In the genomic region with DNA sequence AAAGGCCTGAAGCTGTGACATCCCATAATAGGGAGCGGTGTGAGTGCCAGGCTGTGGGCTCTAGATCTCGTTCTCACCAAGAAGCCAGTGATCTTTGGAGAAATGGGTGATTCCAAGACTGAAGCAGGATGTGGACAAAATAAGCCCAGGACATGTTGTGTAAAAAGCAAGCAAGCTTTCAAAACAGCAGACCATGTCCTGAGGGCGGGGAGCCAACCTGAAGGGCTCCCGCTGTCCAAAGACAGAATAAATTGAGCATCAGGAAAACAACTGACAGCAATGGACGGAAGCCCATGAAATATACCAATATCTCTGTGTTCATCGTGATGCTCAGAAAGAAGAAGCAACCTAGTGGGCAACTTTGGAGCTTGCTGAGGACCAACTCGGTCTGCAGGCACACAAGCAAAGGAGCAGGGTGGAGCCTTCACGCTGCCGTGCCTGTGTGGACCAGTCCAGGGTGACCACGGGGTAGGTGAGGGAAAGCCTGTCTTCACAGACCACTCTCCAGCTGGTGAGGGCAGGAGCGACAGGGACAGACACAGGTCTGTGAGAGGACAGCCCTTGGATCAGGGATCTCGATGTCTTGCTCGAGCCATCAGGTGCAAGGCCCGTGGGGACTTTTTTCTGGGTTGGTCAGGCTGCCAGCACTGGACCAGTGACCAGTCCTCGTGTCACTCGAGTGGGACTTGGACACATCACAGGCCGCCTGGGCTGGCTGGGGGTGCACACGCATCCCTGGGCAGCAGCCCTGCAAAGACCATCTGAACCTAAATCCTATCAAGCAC, we compare ENCODE assay signal across 22 cellular contexts. TPM values are rescaled to one million over a fixed set of nuclear protein-coding genes. Genes with fewer than 3 reads are reported as not detected.
A peak's percentile ranks its signal among the peaks of the same experiment; 100 is the strongest.
DNase-seq lines count a peak whose midpoint lies in the region; ATAC-seq, FAIRE-seq and TF ChIP-seq lines count a peak whose summit lies in the region.
"Had no signal": no experiment of that assay in that cellular context is flagged by ENCODE, and none has a peak within 500 bp of the region (broad histone marks: within the 10 kb centered on the region; RNA-seq: fewer than 3 reads in every experiment).

No MANE protein-coding gene starts in this region.

- no peak for TF ChIP-seq POLR2A in HepG2 (IDR thresholded peaks at IDR 0.05; ENCODE audit: insufficient read depth in 1 of 2, low read depth in 2 of 2, low read length in 2 of 2)

- H3K27me3 ChIP-seq in HepG2 (ENCODE audit: control insufficient read depth in 1 of 2, insufficient read depth in 2 of 2, low read length in 2 of 2), result no peaks in the 10 kb centered on the region
- H3K27me3 ChIP-seq: adrenal gland, cardiac muscle cell, esophagus muscularis mucosa had no signal

- no peaks in the 10 kb centered on the region for H3K9me3 Mint-ChIP-seq in activated CD8-positive, alpha-beta T cell treated with anti-CD3 and anti-CD28 coated beads for 36 hours
- no peaks in the 10 kb centered on the region for H3K9me3 Mint-ChIP-seq in activated CD8-positive, alpha-beta T cell treated with anti-CD3 and anti-CD28 coated beads, Interleukin-2, amount 10 ng/mL, durations not matched to agents 7 days and 5 days (ENCODE audit: insufficient read depth)
- no peaks in the 10 kb centered on the region for H3K9me3 Mint-ChIP-seq in activated CD4-positive, alpha-beta memory T cell treated with anti-CD3 and anti-CD28 coated beads, Interleukin-2, amount 10 ng/mL, durations not matched to agents 7 days and 5 days
- H3K9me3 Mint-ChIP-seq in stimulated activated memory B cell treated with anti-CD40 and anti-IgM and Interleukin-4, amounts not matched to agents 10 μg/mL and 1 μg/mL and 100 μg/mL, for 72 hours, result peaks cover 5% of the 10 kb centered on the region
- H3K9me3 Mint-ChIP-seq: activated T-cell treated with anti-CD3 and anti-CD28 coated beads, Interleukin-2, amount 50 U/mL, for 72 hours had no signal

- peak overlapping the region in 1 of 3 experiments; percentile 49; a peak in 2 of 6 replicates for H3K4me3 ChIP-seq in HepG2 (replicated peaks in 1 of 3; ENCODE audit: insufficient read depth in 1 of 3, low read depth in 2 of 3, low read length in 3 of 3)
- H3K4me3 ChIP-seq: adrenal gland, cardiac muscle cell, esophagus muscularis mucosa had no signal

- H3K36me3 Mint-ChIP-seq in activated CD8-positive, alpha-beta T cell treated with anti-CD3 and anti-CD28 coated beads for 36 hours (ENCODE audit: low read depth), result peaks cover 15% of the 10 kb centered on the region
- H3K36me3 Mint-ChIP-seq in activated CD8-positive, alpha-beta T cell treated with anti-CD3 and anti-CD28 coated beads, Interleukin-2, amount 10 ng/mL, durations not matched to agents 7 days and 5 days (ENCODE audit: low read depth), result peaks cover 6% of the 10 kb centered on the region
- peaks cover 8% of the 10 kb centered on the region for H3K36me3 Mint-ChIP-seq in activated CD4-positive, alpha-beta memory T cell treated with anti-CD3 and anti-CD28 coated beads, Interleukin-2, amount 10 ng/mL, durations not matched to agents 7 days and 5 days (ENCODE audit: low read depth)
- peaks cover 31% of the 10 kb centered on the region for H3K36me3 Mint-ChIP-seq in stimulated activated memory B cell treated with anti-CD40 and anti-IgM and Interleukin-4, amounts not matched to agents 10 μg/mL and 1 μg/mL and 100 μg/mL, for 72 hours

- in situ Hi-C loops in HepG2 (cut with HindIII; ENCODE audit: extremely low pct_ligation_motif_present, low pct_unique_long_range_greater_than_20kb), result no loop called here

- BruUV-seq in HepG2 (replicated peaks; lab: Mats Ljungman, UMichigan), result no TSS peak

- H2AFZ ChIP-seq in HepG2 (ENCODE audit: low read length), result no peak overlapping the region

- CTCF ChIA-PET in activated CD8-positive, alpha-beta T cell treated with anti-CD3 and anti-CD28 coated beads for 36 hours (lab: Charles Lee), result interaction anchor here (0.7 to 1.1 kb wide), 2 partner anchors 15 to 22 kb away, joined by 3 read pairs; a partner anchor contains a TSS
- CTCF ChIA-PET in activated CD8-positive, alpha-beta T cell treated with anti-CD3 and anti-CD28 coated beads, Interleukin-2, amount 10 ng/mL, durations not matched to agents 7 days and 5 days (lab: Charles Lee), result no interaction called here
- CTCF ChIA-PET in activated CD4-positive, alpha-beta memory T cell treated with anti-CD3 and anti-CD28 coated beads, Interleukin-2, amount 10 ng/mL, durations not matched to agents 7 days and 5 days (lab: Charles Lee), result no interaction called here
- CTCF ChIA-PET in HepG2 (lab: Yijun Ruan, JAX; ENCODE audit: low intra/inter-chr PET ratio, low total read pairs), result interaction anchor here (0.6 kb wide), 1 partner anchor 131 kb away, joined by 3 read pairs; no protein-coding TSS in a partner anchor

- H3K79me2 ChIP-seq in HepG2 (ENCODE audit: insufficient read depth, low read length), result no peaks in the 10 kb centered on the region

- H4K20me1 ChIP-seq in HepG2 (ENCODE audit: insufficient read depth, low read length), result no peaks in the 10 kb centered on the region; the same call in 1 of the 2 replicates

- no peaks in the 10 kb centered on the region for H3K9me3 ChIP-seq in HepG2 (ENCODE audit: low read length)
- H3K9me3 ChIP-seq: adrenal gland, esophagus muscularis mucosa had no signal

- peak overlapping the region; percentile 73 for H3K4me2 ChIP-seq in HepG2 (ENCODE audit: low read depth, low read length)

- no peak overlapping the region for H3K4me3 Mint-ChIP-seq in activated CD8-positive, alpha-beta T cell treated with anti-CD3 and anti-CD28 coated beads for 36 hours
- no peak overlapping the region for H3K4me3 Mint-ChIP-seq in activated CD8-positive, alpha-beta T cell treated with anti-CD3 and anti-CD28 coated beads, Interleukin-2, amount 10 ng/mL, durations not matched to agents 7 days and 5 days
- no peak overlapping the region for H3K4me3 Mint-ChIP-seq in activated CD4-positive, alpha-beta memory T cell treated with anti-CD3 and anti-CD28 coated beads, Interleukin-2, amount 10 ng/mL, durations not matched to agents 7 days and 5 days
- no peak overlapping the region for H3K4me3 Mint-ChIP-seq in stimulated activated memory B cell treated with anti-CD40 and anti-IgM and Interleukin-4, amounts not matched to agents 10 μg/mL and 1 μg/mL and 100 μg/mL, for 72 hours
- H3K4me3 Mint-ChIP-seq: activated T-cell treated with anti-CD3 and anti-CD28 coated beads, Interleukin-2, amount 50 U/mL, for 72 hours had no signal

- no peak for TF ChIP-seq EP300 in HepG2 (IDR thresholded peaks at IDR 0.05; ENCODE audit: low read depth in 2 of 2, low read length in 2 of 2)
- no peak for TF ChIP-seq EP300 in HepG2 (CRISPR knock-in tag; IDR thresholded peaks at IDR 0.05; ENCODE audit: borderline replicate concordance)

- H3K27ac ChIP-seq in HepG2 (ENCODE audit: extremely low read length, insufficient read depth, low read length), result no peak overlapping the region
- H3K27ac ChIP-seq: C4-2B, cardiac muscle cell, esophagus muscularis mucosa had no signal

- H3K27ac Mint-ChIP-seq in activated CD8-positive, alpha-beta T cell treated with anti-CD3 and anti-CD28 coated beads for 36 hours, result peak overlapping the region; percentile 9
- no peak overlapping the region for H3K27ac Mint-ChIP-seq in activated CD8-positive, alpha-beta T cell treated with anti-CD3 and anti-CD28 coated beads, Interleukin-2, amount 10 ng/mL, durations not matched to agents 7 days and 5 days
- no peak overlapping the region for H3K27ac Mint-ChIP-seq in activated CD4-positive, alpha-beta memory T cell treated with anti-CD3 and anti-CD28 coated beads, Interleukin-2, amount 10 ng/mL, durations not matched to agents 7 days and 5 days
- peak overlapping the region; percentile 22 for H3K27ac Mint-ChIP-seq in stimulated activated memory B cell treated with anti-CD40 and anti-IgM and Interleukin-4, amounts not matched to agents 10 μg/mL and 1 μg/mL and 100 μg/mL, for 72 hours
- H3K27ac Mint-ChIP-seq: activated T-cell treated with anti-CD3 and anti-CD28 coated beads, Interleukin-2, amount 50 U/mL, for 72 hours had no signal

- FAIRE-seq in HepG2 (lab: Jason Lieb, UNC), result peak; percentile 15
- FAIRE-seq: A204.1, GM12892, urothelium cell line had no signal

- DNase-seq in activated CD8-positive, alpha-beta T cell treated with anti-CD3 and anti-CD28 coated beads for 36 hours, result no peak
- no peak for DNase-seq in activated CD8-positive, alpha-beta T cell treated with anti-CD3 and anti-CD28 coated beads, Interleukin-2, amount 10 ng/mL, durations not matched to agents 7 days and 5 days
- peak; percentile 14 for DNase-seq in activated CD4-positive, alpha-beta memory T cell treated with anti-CD3 and anti-CD28 coated beads, Interleukin-2, amount 10 ng/mL, durations not matched to agents 7 days and 5 days
- DNase-seq in HepG2 (ENCODE audit: low spot score) (no peak), activated T-cell treated with anti-CD3 and anti-CD28 coated beads for 4 hours (no peak)
- DNase-seq: activated CD4-positive, alpha-beta T cell treated with anti-CD3 and anti-CD28 coated beads, Interleukin-2, amount 50 U/mL, for 1 hour; activated T-cell treated with anti-CD3 and anti-CD28 coated beads, Interleukin-2, amount 50 U/mL, for 72 hours; NCI-H1417; NCI-H2171 treated with DMSO at 0.1 percent for 48 hours; NCI-H69; stimulated activated CD4-positive, alpha-beta T cell treated with anti-CD3 and anti-CD28 coated beads, Interleukin-1b, Interleukin-23, amount 100 ng/mL, for 48 hours had no signal

- ATAC-seq in activated CD8-positive, alpha-beta T cell treated with anti-CD3 and anti-CD28 coated beads for 36 hours, result no peak
- no peak for ATAC-seq in activated CD8-positive, alpha-beta T cell treated with anti-CD3 and anti-CD28 coated beads, Interleukin-2, amount 10 ng/mL, durations not matched to agents 7 days and 5 days
- ATAC-seq in HepG2 (peak; percentile 58), GM18858 (IDR thresholded peaks at IDR 0.05; ENCODE audit: unreplicated experiment) (no peak), GM21423 (IDR thresholded peaks at IDR 0.05; ENCODE audit: unreplicated experiment) (no peak)
- no peak for ATAC-seq in stimulated activated memory B cell treated with anti-CD40 and anti-IgM and Interleukin-4, amounts not matched to agents 10 μg/mL and 1 μg/mL and 100 μg/mL, for 72 hours
- ATAC-seq: HCT116 had no signal

- WGBS in HepG2 (ENCODE audit: low lambda C conversion rate), result 46% methylated on average over 17 of the region's 18 CpGs

- no peaks in the 10 kb centered on the region for H3K27me3 Mint-ChIP-seq in activated CD8-positive, alpha-beta T cell treated with anti-CD3 and anti-CD28 coated beads for 36 hours
- H3K27me3 Mint-ChIP-seq in activated CD8-positive, alpha-beta T cell treated with anti-CD3 and anti-CD28 coated beads, Interleukin-2, amount 10 ng/mL, durations not matched to agents 7 days and 5 days (ENCODE audit: low read depth), result no peaks in the 10 kb centered on the region
- no peaks in the 10 kb centered on the region for H3K27me3 Mint-ChIP-seq in activated CD4-positive, alpha-beta memory T cell treated with anti-CD3 and anti-CD28 coated beads, Interleukin-2, amount 10 ng/mL, durations not matched to agents 7 days and 5 days
- no peaks in the 10 kb centered on the region for H3K27me3 Mint-ChIP-seq in stimulated activated memory B cell treated with anti-CD40 and anti-IgM and Interleukin-4, amounts not matched to agents 10 μg/mL and 1 μg/mL and 100 μg/mL, for 72 hours

- TF ChIP-seq RAD21 in HepG2 (CRISPR knock-in tag; IDR thresholded peaks at IDR 0.05), result no peak

- TF ChIP-seq CTCF in activated CD8-positive, alpha-beta T cell treated with anti-CD3 and anti-CD28 coated beads for 36 hours (IDR thresholded peaks at IDR 0.05), result no peak
- TF ChIP-seq CTCF in HepG2 (CRISPR knock-in tag; IDR thresholded peaks at IDR 0.05), result no peak

- intact Hi-C loops in activated CD8-positive, alpha-beta T cell treated with anti-CD3 and anti-CD28 coated beads for 36 hours (cut with micrococcal nuclease), result loop anchor here (10.0 kb wide), 1 partner anchor 64 kb away; a partner anchor contains a TSS
- intact Hi-C loops in HepG2 (cut with micrococcal nuclease; ENCODE audit: unreplicated experiment), result no loop called here

- POLR2A ChIA-PET in activated CD8-positive, alpha-beta T cell treated with anti-CD3 and anti-CD28 coated beads for 36 hours (lab: Charles Lee), result no interaction called here
- POLR2A ChIA-PET in activated CD8-positive, alpha-beta T cell treated with anti-CD3 and anti-CD28 coated beads, Interleukin-2, amount 10 ng/mL, durations not matched to agents 7 days and 5 days (lab: Charles Lee), result no interaction called here
- POLR2A ChIA-PET in activated CD4-positive, alpha-beta memory T cell treated with anti-CD3 and anti-CD28 coated beads, Interleukin-2, amount 10 ng/mL, durations not matched to agents 7 days and 5 days (lab: Charles Lee), result no interaction called here
- POLR2A ChIA-PET in HepG2 (lab: Yijun Ruan, JAX), result no interaction called here

- no peak overlapping the region for H3K9ac ChIP-seq in HepG2 (ENCODE audit: insufficient read depth, low read depth, low read length)

- H3K36me3 ChIP-seq in HepG2 (replicated peaks in 1 of 2; ENCODE audit: control insufficient read depth in 1 of 2, insufficient read depth in 2 of 2, low read length in 2 of 2), result no peaks in the 10 kb centered on the region
- H3K36me3 ChIP-seq: adrenal gland, cardiac muscle cell had no signal

- peaks cover 28% of the 10 kb centered on the region for H3K4me1 ChIP-seq in HepG2 (ENCODE audit: insufficient read depth, low read length)

- H3K4me1 Mint-ChIP-seq in activated CD8-positive, alpha-beta T cell treated with anti-CD3 and anti-CD28 coated beads for 36 hours (ENCODE audit: low read depth), result peaks cover 7% of the 10 kb centered on the region
- no peaks in the 10 kb centered on the region for H3K4me1 Mint-ChIP-seq in activated CD8-positive, alpha-beta T cell treated with anti-CD3 and anti-CD28 coated beads, Interleukin-2, amount 10 ng/mL, durations not matched to agents 7 days and 5 days (ENCODE audit: low read depth)
- no peaks in the 10 kb centered on the region for H3K4me1 Mint-ChIP-seq in activated CD4-positive, alpha-beta memory T cell treated with anti-CD3 and anti-CD28 coated beads, Interleukin-2, amount 10 ng/mL, durations not matched to agents 7 days and 5 days
- H3K4me1 Mint-ChIP-seq in stimulated activated memory B cell treated with anti-CD40 and anti-IgM and Interleukin-4, amounts not matched to agents 10 μg/mL and 1 μg/mL and 100 μg/mL, for 72 hours, result peaks cover 18% of the 10 kb centered on the region

RNA-seq across cellular contexts. Expression of a gene that starts 21.5 kb away (rescaled TPM):
- total RNA-seq in activated CD8-positive, alpha-beta T cell treated with anti-CD3 and anti-CD28 coated beads for 36 hours, result 10 to 100 TPM; 33.2 to 36.6 TPM
- total RNA-seq in activated CD8-positive, alpha-beta T cell treated with anti-CD3 and anti-CD28 coated beads, Interleukin-2, amount 10 ng/mL, durations not matched to agents 7 days and 5 days, result 10 to 100 TPM; 24.1 to 26.3 TPM
- total RNA-seq in activated CD4-positive, alpha-beta memory T cell treated with anti-CD3 and anti-CD28 coated beads, Interleukin-2, amount 10 ng/mL, durations not matched to agents 7 days and 5 days, result 10 to 100 TPM; 41.5 to 45.4 TPM
- 59.8 and 61.5 TPM in 2 replicates for total RNA-seq in HepG2 (2016; rRNA removed; fragmentation: Illumina TruSeq; extraction: Trizol)
- 20.2 and 20.4 TPM in 2 replicates for total RNA-seq in HepG2 (2016; cell fraction: cytosol; rRNA removed; fragmentation: Illumina TruSeq; extraction: Trizol; ENCODE audit: low read depth)
- total RNA-seq in HepG2 (2016; cell fraction: insoluble cytoplasmic fraction; rRNA removed; fragmentation: Illumina TruSeq; extraction: Trizol), result 57.2 and 63.4 TPM in 2 replicates
- total RNA-seq in HepG2 (2016; cell fraction: membrane; rRNA removed; fragmentation: Illumina TruSeq; extraction: Trizol), result 27.2 and 28.3 TPM in 2 replicates
- total RNA-seq in HepG2 (2016; cell fraction: nucleus; rRNA removed; fragmentation: Illumina TruSeq; extraction: Trizol), result 47.3 and 61.7 TPM in 2 replicates
- polyA plus RNA-seq in HepG2 (2011; rRNA removed), result 37.1 and 50.5 TPM in 2 replicates
- polyA plus RNA-seq in HepG2 (2011; cell fraction: cytosol; rRNA removed), result 29.8 and 33.1 TPM in 2 replicates
- 71.5 and 77.4 TPM in 2 replicates for polyA plus RNA-seq in HepG2 (2011; cell fraction: nucleus; rRNA removed)
- polyA plus RNA-seq in HepG2 (2012), result 27.8 and 38.2 TPM in 2 replicates
- 18.2 and 22.9 TPM in 2 replicates for polyA plus RNA-seq in HepG2 (2016; cell fraction: cytosol; fragmentation: Illumina TruSeq; extraction: Trizol; ENCODE audit: low read depth)
- 67.1 and 69.1 TPM in 2 replicates for polyA plus RNA-seq in HepG2 (2016; cell fraction: insoluble cytoplasmic fraction; fragmentation: Illumina TruSeq; extraction: Trizol; ENCODE audit: low read depth)
- polyA plus RNA-seq in HepG2 (2016; cell fraction: membrane; fragmentation: Illumina TruSeq; extraction: Trizol; ENCODE audit: low read depth), result 20.0 and 22.3 TPM in 2 replicates
- polyA plus RNA-seq in HepG2 (2016; cell fraction: nucleus; fragmentation: Illumina TruSeq; extraction: Trizol; ENCODE audit: insufficient read depth, low read depth), result 82.3 and 82.6 TPM in 2 replicates
- polyA minus RNA-seq in HepG2 (2011; rRNA and poly(A)+ RNA removed; ENCODE audit: low replicate concordance), result 31.6 and 46.9 TPM in 2 replicates
- polyA minus RNA-seq in HepG2 (2011; cell fraction: cytosol; rRNA and poly(A)+ RNA removed), result 15.7 and 20.7 TPM in 2 replicates
- polyA minus RNA-seq in HepG2 (2011; cell fraction: nucleus; rRNA and poly(A)+ RNA removed), result 76.1 and 79.6 TPM in 2 replicates

Comparison
In these comparisons a context has a peak if more than half of its experiments do, and no peak if none do; other contexts are left out.
1. H3K27ac Mint-ChIP-seq: peak in activated CD8-positive, alpha-beta T cell treated with anti-CD3 and anti-CD28 coated beads for 36 hours (single experiment) and stimulated activated memory B cell treated with anti-CD40 and anti-IgM and Interleukin-4, amounts not matched to agents 10 μg/mL and 1 μg/mL and 100 μg/mL, for 72 hours (single experiment); none in activated CD8-positive, alpha-beta T cell treated with anti-CD3 and anti-CD28 coated beads, Interleukin-2, amount 10 ng/mL, durations not matched to agents 7 days and 5 days (single experiment) and activated CD4-positive, alpha-beta memory T cell treated with anti-CD3 and anti-CD28 coated beads, Interleukin-2, amount 10 ng/mL, durations not matched to agents 7 days and 5 days (single experiment).
2. CTCF ChIA-PET loops: an anchor here in activated CD8-positive, alpha-beta T cell treated with anti-CD3 and anti-CD28 coated beads for 36 hours (0.7 to 1.1 kb wide) and HepG2 (0.6 kb wide); none called in activated CD8-positive, alpha-beta T cell treated with anti-CD3 and anti-CD28 coated beads, Interleukin-2, amount 10 ng/mL, durations not matched to agents 7 days and 5 days and activated CD4-positive, alpha-beta memory T cell treated with anti-CD3 and anti-CD28 coated beads, Interleukin-2, amount 10 ng/mL, durations not matched to agents 7 days and 5 days.